Comparison of ENCODE assay signal across 29 cellular contexts in the genomic region with DNA sequence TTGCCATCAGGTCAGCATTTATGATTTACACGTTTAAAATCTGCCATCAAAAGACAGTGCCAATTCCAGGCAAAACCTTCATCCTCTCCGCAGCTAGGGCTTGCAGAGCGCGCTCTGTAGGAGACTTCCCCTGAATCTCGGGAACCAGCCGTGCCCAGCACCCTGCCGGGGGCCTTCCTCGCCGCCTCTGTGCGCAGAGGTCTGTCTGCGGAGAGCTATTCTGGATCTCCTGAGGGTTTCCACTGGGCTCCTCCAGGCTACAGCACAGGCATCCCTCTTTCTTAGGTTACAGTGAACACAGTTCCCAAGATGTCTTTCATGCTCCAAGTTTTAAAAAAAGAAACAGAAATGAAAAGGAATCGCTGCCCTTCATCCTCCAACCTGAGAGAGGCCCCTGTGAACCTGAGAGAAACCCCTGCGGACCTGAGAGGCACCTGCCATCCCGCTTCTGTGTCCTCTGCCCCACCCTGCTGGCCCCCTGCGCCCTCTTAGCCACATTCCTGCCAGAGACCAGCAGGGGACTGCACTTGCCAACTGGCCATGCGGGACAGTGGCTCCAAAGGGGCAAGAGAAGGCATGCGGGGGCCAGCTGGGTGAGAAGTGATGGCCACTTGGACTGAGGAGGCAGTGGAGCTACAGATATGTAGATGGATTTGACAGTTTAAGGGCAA. TPM values are rescaled to one million over a fixed set of nuclear protein-coding genes. Genes with fewer than 3 reads are reported as not detected.
DNase-seq lines count a peak whose midpoint lies in the region; ATAC-seq, FAIRE-seq and TF ChIP-seq lines count a peak whose summit lies in the region.
"Had no signal": no experiment of that assay in that cellular context is flagged by ENCODE, and none has a peak within 500 bp of the region (broad histone marks: within the 10 kb centered on the region; RNA-seq: fewer than 3 reads in every experiment).

No MANE protein-coding gene starts in this region.

- TF ChIP-seq CTCF in natural killer cell (IDR thresholded peaks at IDR 0.05): no peak
- no peak for TF ChIP-seq CTCF in VCaP (conservative IDR thresholded peaks at IDR 0.05)
- no peak for TF ChIP-seq CTCF in kidney (IDR thresholded peaks at IDR 0.05; ENCODE audit: borderline replicate concordance, extremely low read depth, insufficient read depth)
- no peak for TF ChIP-seq CTCF in gastrocnemius medialis (IDR thresholded peaks at IDR 0.05 in 4 of 5, conservative IDR thresholded peaks at IDR 0.05 in 1 of 5)

- WGBS in aorta, 2 donors: 67 to 81% methylated on average over 17 of the region's 17 CpGs

- no peaks in the 10 kb centered on the region for H3K27me3 ChIP-seq in aorta (ENCODE audit: control insufficient read depth in 1 of 2, insufficient read depth in 2 of 2, low read length in 1 of 2)
- no peaks in the 10 kb centered on the region for H3K27me3 ChIP-seq in gastrocnemius medialis
- H3K27me3 ChIP-seq: BLaER1, MG63 had no signal

- no peak overlapping the region for H3K9ac ChIP-seq in kidney (ENCODE audit: low read length in 2 of 2)
- H3K9ac ChIP-seq: BLaER1 had no signal

- no peaks in the 10 kb centered on the region for H3K9me3 Mint-ChIP-seq in natural killer cell treated with Interleukin-12 subunit alpha and Interleukin-12 subunit beta and Interleukin-15 and Interleukin-18, amount 100 ng/mL, for 72 hours
- no peaks in the 10 kb centered on the region for H3K9me3 Mint-ChIP-seq in natural killer cell
- no peaks in the 10 kb centered on the region for H3K9me3 Mint-ChIP-seq in activated CD4-positive, alpha-beta memory T cell treated with anti-CD3 and anti-CD28 coated beads, Interleukin-2, amount 10 ng/mL, durations not matched to agents 7 days and 5 days

- no peak overlapping the region for H3K4me3 Mint-ChIP-seq in natural killer cell treated with Interleukin-12 subunit alpha and Interleukin-12 subunit beta and Interleukin-15 and Interleukin-18, amount 100 ng/mL, for 72 hours
- no peak overlapping the region for H3K4me3 Mint-ChIP-seq in natural killer cell
- no peak overlapping the region for H3K4me3 Mint-ChIP-seq in activated CD4-positive, alpha-beta memory T cell treated with anti-CD3 and anti-CD28 coated beads, Interleukin-2, amount 10 ng/mL, durations not matched to agents 7 days and 5 days
- H3K4me3 Mint-ChIP-seq: CD4-positive, CD25-positive, alpha-beta regulatory T cell had no signal

- peaks cover 1 to 21% of the 10 kb centered on the region in 2 donors for H3K27me3 Mint-ChIP-seq in natural killer cell treated with Interleukin-12 subunit alpha and Interleukin-12 subunit beta and Interleukin-15 and Interleukin-18, amount 100 ng/mL, for 72 hours
- H3K27me3 Mint-ChIP-seq in natural killer cell (ENCODE audit: low read depth in 2 of 2): peaks cover 25 to 42% of the 10 kb centered on the region in 2 donors
- no peaks in the 10 kb centered on the region for H3K27me3 Mint-ChIP-seq in activated CD4-positive, alpha-beta memory T cell treated with anti-CD3 and anti-CD28 coated beads, Interleukin-2, amount 10 ng/mL, durations not matched to agents 7 days and 5 days

- FAIRE-seq in kidney (lab: Jason Lieb, UNC): no peak
- FAIRE-seq: D721Med, G401.6, HTR-8/SVneo, RCC 7860 had no signal

- H3K36me3 ChIP-seq in kidney (ENCODE audit: control insufficient read depth in 1 of 2, insufficient read depth in 2 of 2, low read length in 2 of 2): no peaks in the 10 kb centered on the region
- no peaks in the 10 kb centered on the region for H3K36me3 ChIP-seq in aorta (ENCODE audit: control insufficient read depth in 1 of 2, insufficient read depth in 2 of 2, low read length in 1 of 2)
- no peaks in the 10 kb centered on the region for H3K36me3 ChIP-seq in gastrocnemius medialis
- H3K36me3 ChIP-seq: BLaER1, MG63 had no signal

- peak; percentile 37 for DNase-seq in natural killer cell treated with Interleukin-12 subunit alpha and Interleukin-12 subunit beta and Interleukin-15 and Interleukin-18, amount 100 ng/mL, for 72 hours (ENCODE audit: low spot score)
- no peak for DNase-seq in natural killer cell
- DNase-seq in kidney: peak; percentile 50
- peak; percentile 21 to 48 for DNase-seq in aorta
- DNase-seq in gastrocnemius medialis: no peak
- no peak for DNase-seq in SKM-1 (lab: John Stamatoyannopoulos, UW; ENCODE audit: unreplicated experiment)
- DNase-seq in activated CD4-positive, alpha-beta memory T cell treated with anti-CD3 and anti-CD28 coated beads, Interleukin-2, amount 10 ng/mL, durations not matched to agents 7 days and 5 days: no peak
- DNase-seq: CD4-positive, CD25-positive, alpha-beta regulatory T cell; KG1; MG63; NCI-H1417 treated with DMSO at 0.1 percent for 48 hours; NCI-H1694 treated with DMSO at 0.1 percent for 48 hours; NCI-H2081 treated with DMSO at 0.1 percent for 48 hours; NCI-H2171; NCI-H226; NCI-H510A; SIG-M5; SW 1271 had no signal

- H3K27ac ChIP-seq in VCaP: peak overlapping the region; percentile 16; the same call in 1 of the 2 replicates
- no peak overlapping the region for H3K27ac ChIP-seq in kidney (ENCODE audit: low read depth in 2 of 2, low read length in 2 of 2)
- no peak overlapping the region for H3K27ac ChIP-seq in aorta (ENCODE audit: low read depth in 1 of 2, low read length in 2 of 2)
- no peak overlapping the region for H3K27ac ChIP-seq in gastrocnemius medialis
- H3K27ac ChIP-seq: BLaER1, SK-N-MC had no signal

- no peaks in the 10 kb centered on the region for H3K9me3 ChIP-seq in kidney (ENCODE audit: control insufficient read depth in 1 of 2, low read length in 2 of 2)
- no peaks in the 10 kb centered on the region for H3K9me3 ChIP-seq in aorta (ENCODE audit: control insufficient read depth, low read length)
- H3K9me3 ChIP-seq in gastrocnemius medialis: no peaks in the 10 kb centered on the region
- H3K9me3 ChIP-seq: BLaER1, MG63 had no signal

- no peaks in the 10 kb centered on the region for H3K36me3 Mint-ChIP-seq in natural killer cell treated with Interleukin-12 subunit alpha and Interleukin-12 subunit beta and Interleukin-15 and Interleukin-18, amount 100 ng/mL, for 72 hours
- no peaks in the 10 kb centered on the region for H3K36me3 Mint-ChIP-seq in natural killer cell
- no peaks in the 10 kb centered on the region for H3K36me3 Mint-ChIP-seq in activated CD4-positive, alpha-beta memory T cell treated with anti-CD3 and anti-CD28 coated beads, Interleukin-2, amount 10 ng/mL, durations not matched to agents 7 days and 5 days (ENCODE audit: low read depth)
- H3K36me3 Mint-ChIP-seq: CD4-positive, CD25-positive, alpha-beta regulatory T cell had no signal

- no peak overlapping the region for H3K27ac Mint-ChIP-seq in natural killer cell treated with Interleukin-12 subunit alpha and Interleukin-12 subunit beta and Interleukin-15 and Interleukin-18, amount 100 ng/mL, for 72 hours
- H3K27ac Mint-ChIP-seq in natural killer cell: no peak overlapping the region
- no peak overlapping the region for H3K27ac Mint-ChIP-seq in activated CD4-positive, alpha-beta memory T cell treated with anti-CD3 and anti-CD28 coated beads, Interleukin-2, amount 10 ng/mL, durations not matched to agents 7 days and 5 days
- H3K27ac Mint-ChIP-seq: CD4-positive, CD25-positive, alpha-beta regulatory T cell had no signal

- peaks cover 0 to 4% of the 10 kb centered on the region in 2 donors for H3K4me1 ChIP-seq in kidney (ENCODE audit: control insufficient read depth in 1 of 2, insufficient read depth in 1 of 2, low read depth in 1 of 2, low read length in 2 of 2)
- H3K4me1 ChIP-seq in aorta (ENCODE audit: control insufficient read depth in 1 of 2, insufficient read depth in 2 of 2, low read length in 2 of 2): no peaks in the 10 kb centered on the region
- H3K4me1 ChIP-seq in gastrocnemius medialis: no peaks in the 10 kb centered on the region

- intact Hi-C loops in natural killer cell (cut with micrococcal nuclease) (no loop called here), kidney (cut with DNase I) (no loop called here), aorta (cut with DNase I) (no loop called here), gastrocnemius medialis (cut with DNase I; ENCODE audit: low total_unique reads) (no loop called here)

- no peak overlapping the region for H3K4me3 ChIP-seq in kidney (ENCODE audit: low read length in 2 of 2)
- no peak overlapping the region for H3K4me3 ChIP-seq in aorta (ENCODE audit: low read length in 2 of 2)
- H3K4me3 ChIP-seq in gastrocnemius medialis: no peak overlapping the region
- H3K4me3 ChIP-seq: BLaER1, MG63, SK-N-MC had no signal

- no peak for ATAC-seq in natural killer cell treated with Interleukin-12 subunit alpha and Interleukin-12 subunit beta and Interleukin-15 and Interleukin-18, amount 100 ng/mL, for 72 hours
- no peak for ATAC-seq in natural killer cell
- no peak for ATAC-seq in aorta (ENCODE audit: low FRiP score)
- no peak for ATAC-seq in gastrocnemius medialis

- CTCF ChIA-PET in activated CD4-positive, alpha-beta memory T cell treated with anti-CD3 and anti-CD28 coated beads, Interleukin-2, amount 10 ng/mL, durations not matched to agents 7 days and 5 days (lab: Charles Lee): interaction anchor here (0.6 to 0.8 kb wide), 3 partner anchors 41 to 1281 kb away, joined by 3 read pairs; no protein-coding TSS in a partner anchor

- in situ Hi-C loops in gastrocnemius medialis (cut with MboI; ENCODE audit: low sequenced_read_pairs in 4 of 4): no loop called here

- H3K4me1 Mint-ChIP-seq in natural killer cell treated with Interleukin-12 subunit alpha and Interleukin-12 subunit beta and Interleukin-15 and Interleukin-18, amount 100 ng/mL, for 72 hours (ENCODE audit: low read depth in 2 of 2): peaks cover 17 to 23% of the 10 kb centered on the region in 2 donors
- H3K4me1 Mint-ChIP-seq in natural killer cell: peaks cover 10 to 17% of the 10 kb centered on the region in 2 donors
- peaks cover 12% of the 10 kb centered on the region for H3K4me1 Mint-ChIP-seq in activated CD4-positive, alpha-beta memory T cell treated with anti-CD3 and anti-CD28 coated beads, Interleukin-2, amount 10 ng/mL, durations not matched to agents 7 days and 5 days

- POLR2A ChIA-PET in activated CD4-positive, alpha-beta memory T cell treated with anti-CD3 and anti-CD28 coated beads, Interleukin-2, amount 10 ng/mL, durations not matched to agents 7 days and 5 days (lab: Charles Lee): no interaction called here

- TF ChIP-seq POLR2A in gastrocnemius medialis (IDR thresholded peaks at IDR 0.05): no peak

RNA-seq across cellular contexts. Expression of a gene that starts 16.1 kb away (rescaled TPM):
- not detected for total RNA-seq in natural killer cell treated with Interleukin-12 subunit alpha and Interleukin-12 subunit beta and Interleukin-15 and Interleukin-18, amount 100 ng/mL, for 72 hours
- not detected for total RNA-seq in natural killer cell
- 0.82 TPM for total RNA-seq in kidney
- polyA plus RNA-seq in kidney (ENCODE audit: insufficient read depth, low read depth, low replicate concordance): 5.3 TPM
- not detected for total RNA-seq in aorta
- polyA plus RNA-seq in aorta: not detected
- not detected for total RNA-seq in gastrocnemius medialis
- not detected for total RNA-seq in activated CD4-positive, alpha-beta memory T cell treated with anti-CD3 and anti-CD28 coated beads, Interleukin-2, amount 10 ng/mL, durations not matched to agents 7 days and 5 days
- total RNA-seq: A172; CD4-positive, CD25-positive, alpha-beta regulatory T cell; Daoy; H4 had no signal
- polyA plus RNA-seq: AG04450; CD4-positive, CD25-positive, alpha-beta regulatory T cell had no signal

RNA-seq across cellular contexts. Expression of a gene that starts 35.4 kb away (rescaled TPM):
- not detected for total RNA-seq in natural killer cell treated with Interleukin-12 subunit alpha and Interleukin-12 subunit beta and Interleukin-15 and Interleukin-18, amount 100 ng/mL, for 72 hours
- under 1 TPM; 0.09 to 0.18 (median 0.15) TPM for total RNA-seq in natural killer cell
- 6.5 TPM for total RNA-seq in kidney
- 5.7 TPM for polyA plus RNA-seq in kidney (ENCODE audit: insufficient read depth, low read depth, low replicate concordance)
- 1 to 10 TPM; 2.0 to 3.5 TPM for total RNA-seq in aorta
- 1 to 10 TPM in 1 of 2 donors, under 1 TPM in 1; 0.31 to 1.6 TPM for polyA plus RNA-seq in aorta
- under 1 TPM in 2 of 4 donors, not detected in 2; 0.24 to 0.46 TPM for total RNA-seq in gastrocnemius medialis
- not detected for total RNA-seq in activated CD4-positive, alpha-beta memory T cell treated with anti-CD3 and anti-CD28 coated beads, Interleukin-2, amount 10 ng/mL, durations not matched to agents 7 days and 5 days
- total RNA-seq: CD4-positive, CD25-positive, alpha-beta regulatory T cell; Daoy; H4 had no signal
- polyA plus RNA-seq: AG04450; CD4-positive, CD25-positive, alpha-beta regulatory T cell had no signal

RNA-seq across cellular contexts. Expression of a gene that starts 59.5 kb away (rescaled TPM):
- not detected for total RNA-seq in natural killer cell treated with Interleukin-12 subunit alpha and Interleukin-12 subunit beta and Interleukin-15 and Interleukin-18, amount 100 ng/mL, for 72 hours
- total RNA-seq in natural killer cell: not detected
- total RNA-seq in kidney: 175 TPM
- polyA plus RNA-seq in kidney (ENCODE audit: insufficient read depth, low read depth, low replicate concordance): 355 TPM
- under 1 TPM; 0.19 to 0.24 TPM for total RNA-seq in aorta
- polyA plus RNA-seq in aorta: not detected
- 1 to 10 TPM in 1 of 4 donors, not detected in 3; 3.1 TPM for total RNA-seq in gastrocnemius medialis
- not detected for total RNA-seq in activated CD4-positive, alpha-beta memory T cell treated with anti-CD3 and anti-CD28 coated beads, Interleukin-2, amount 10 ng/mL, durations not matched to agents 7 days and 5 days
- total RNA-seq: A172; CD4-positive, CD25-positive, alpha-beta regulatory T cell; Daoy; H4 had no signal
- polyA plus RNA-seq: AG04450 had no signal

Comparison
In these comparisons a context has a peak if more than half of its experiments do, and no peak if none do; other contexts are left out.
1. DNase-seq: peak in natural killer cell treated with Interleukin-12 subunit alpha and Interleukin-12 subunit beta and Interleukin-15 and Interleukin-18, amount 100 ng/mL, for 72 hours (single experiment), kidney (single experiment) and aorta (2 of 2); none in natural killer cell (single experiment), gastrocnemius medialis (0 of 2), SKM-1 (single experiment) and activated CD4-positive, alpha-beta memory T cell treated with anti-CD3 and anti-CD28 coated beads, Interleukin-2, amount 10 ng/mL, durations not matched to agents 7 days and 5 days (single experiment).
2. RNA of a gene that starts 59.5 kb away (total RNA-seq): 175 TPM in kidney (single experiment); 0.19 to 0.24 TPM in aorta, not detected in natural killer cell treated with Interleukin-12 subunit alpha and Interleukin-12 subunit beta and Interleukin-15 and Interleukin-18, amount 100 ng/mL, for 72 hours, not detected in natural killer cell, 3.1 TPM in gastrocnemius medialis and not detected in activated CD4-positive, alpha-beta memory T cell treated with anti-CD3 and anti-CD28 coated beads, Interleukin-2, amount 10 ng/mL, durations not matched to agents 7 days and 5 days; every median in the first group is over 10 times any median in the second.